8 cellular contexts compared by ENCODE assay signal in genomic region chr20:5448449-5449118, GRCh38.
A peak's percentile ranks its signal among the peaks of the same experiment; 100 is the strongest.
DNase-seq lines count a peak whose midpoint lies in the region; ATAC-seq and TF ChIP-seq lines count a peak whose summit lies in the region.

No MANE protein-coding gene starts in this region.

- TF ChIP-seq CTCF in HCT116 (IDR thresholded peaks at IDR 0.05 in 2 of 3, conservative IDR thresholded peaks at IDR 0.05 in 1 of 3; ENCODE audit: borderline replicate concordance in 1 of 3, insufficient read depth in 1 of 3, low read depth in 2 of 3, low read length in 2 of 3) (peak; percentile 65 to 71 (median 68)), OCI-LY1 (IDR thresholded peaks at IDR 0.05; ENCODE audit: low read length) (peak; percentile 75), foreskin keratinocyte (conservative IDR thresholded peaks at IDR 0.05) (peak; percentile 74)

- H3K9me3 ChIP-seq in HCT116 (ENCODE audit: control insufficient read depth in 1 of 2, insufficient read depth in 1 of 2, low read depth in 1 of 2, low read length in 2 of 2) = no peaks in the 10 kb centered on the region
- no peaks in the 10 kb centered on the region for H3K9me3 ChIP-seq in OCI-LY1 (ENCODE audit: low read length)

- H3K4me1 ChIP-seq in HCT116 (ENCODE audit: control insufficient read depth in 1 of 2, insufficient read depth in 2 of 2, low read length in 2 of 2) (no peaks in the 10 kb centered on the region), OCI-LY1 (ENCODE audit: insufficient read depth, low read length, severe bottlenecking) (no peaks in the 10 kb centered on the region), foreskin keratinocyte (no peaks in the 10 kb centered on the region)

- H4K20me1 ChIP-seq in HCT116 (ENCODE audit: insufficient read depth) = no peaks in the 10 kb centered on the region
- no peaks in the 10 kb centered on the region for H4K20me1 ChIP-seq in OCI-LY1 (ENCODE audit: insufficient read depth, low read length)

- peak; percentile 74 for TF ChIP-seq RAD21 in HCT116 (IDR thresholded peaks at IDR 0.05; ENCODE audit: low read depth)

- BruUV-seq in HCT116 (replicated peaks; lab: Mats Ljungman, UMichigan) = no TSS peak

- H3K27me3 ChIP-seq in HCT116 (ENCODE audit: insufficient read depth, low read length) (peaks cover 4% of the 10 kb centered on the region; the same call in 1 of the 2 replicates), OCI-LY1 (ENCODE audit: insufficient read depth, low read length) (no peaks in the 10 kb centered on the region), foreskin keratinocyte (peaks cover 31% of the 10 kb centered on the region)

- peak overlapping the region; percentile 29; the same call in 1 of the 2 replicates for H3K4me2 ChIP-seq in HCT116 (ENCODE audit: low read length)
- no peak overlapping the region for H3K4me2 ChIP-seq in OCI-LY1 (ENCODE audit: low read length)

- RAD21 ChIA-PET in HCT116 (lab: Charles Lee; ENCODE audit: low non-redundant PET in 1 of 2, low total read pairs in 2 of 2, uncharacterized antibody in 2 of 2, unreplicated experiment in 2 of 2) = interaction anchor here (0.9 to 1.9 kb wide), 3 partner anchors 45 to 243 kb away, joined by 4 to 7 read pairs (median 5); no protein-coding TSS in a partner anchor

- no peaks in the 10 kb centered on the region for H3F3A ChIP-seq in OCI-LY1 (ENCODE audit: insufficient read depth, low read length)

- intact Hi-C loops in HCT116 (cut with micrococcal nuclease) = loop anchor here (1.0 to 2.0 kb wide), 2 partner anchors 46 to 243 kb away; no protein-coding TSS in a partner anchor

- H3K4me3 ChIP-seq in HCT116 (replicated peaks in 1 of 2; ENCODE audit: low read depth in 1 of 2, low read length in 2 of 2) (no peak overlapping the region), OCI-LY1 (ENCODE audit: low read depth, low read length, poor library complexity, severe bottlenecking) (no peak overlapping the region)

- ATAC-seq in HCT116 (peak; percentile 91), foreskin keratinocyte (peak; percentile 58), HG03520 (IDR thresholded peaks at IDR 0.05; ENCODE audit: unreplicated experiment) (no peak)

- H3K9me2 ChIP-seq in HCT116 (ENCODE audit: insufficient read depth) (no peaks in the 10 kb centered on the region), OCI-LY1 (ENCODE audit: low read depth, low read length) (no peaks in the 10 kb centered on the region)

- no peak for TF ChIP-seq POLR2A in HCT116 (IDR thresholded peaks at IDR 0.05; ENCODE audit: borderline replicate concordance, extremely low read depth, insufficient read depth, insufficient read length)

- H3K79me2 ChIP-seq in HCT116 (ENCODE audit: insufficient read depth, low read length) (no peaks in the 10 kb centered on the region), OCI-LY1 (ENCODE audit: insufficient read depth, low read length) (no peaks in the 10 kb centered on the region)

- H2AFZ ChIP-seq in HCT116 (ENCODE audit: low read depth, low read length, poor library complexity, severe bottlenecking) (peak overlapping the region; percentile 66), OCI-LY1 (ENCODE audit: low read length) (no peak overlapping the region)

- H3K27ac ChIP-seq in HCT116 (ENCODE audit: low read depth, low read length) (no peak overlapping the region), OCI-LY1 (ENCODE audit: low read depth, low read length, poor library complexity, severe bottlenecking) (no peak overlapping the region), foreskin keratinocyte (no peak overlapping the region)

- POLR2A ChIA-PET in HCT116 (lab: Charles Lee) = no interaction called here

- CTCF ChIA-PET in HCT116 (lab: Charles Lee) = interaction anchor here (0.7 to 3.9 kb wide), 13 partner anchors 10 to 845 kb away, joined by 3 to 35 read pairs (median 4); partner anchors contain the start of gene CDS2

- DNase-seq in CMK (ENCODE audit: low read depth) (peak; percentile 49), HCT116 (ENCODE audit: low read depth, low spot score) (peak; percentile 38), activated T-helper 1 cell treated with Interleukin-2 at 50 U/mL for 16 hours (ENCODE audit: low read depth) (peak; percentile 10), foreskin keratinocyte (peak; percentile 4 to 23), pons (ENCODE audit: low spot score) (peak; percentile 62), cortex of kidney (lab: John Stamatoyannopoulos, UW) (no peak)

- H3K9ac ChIP-seq in HCT116 (ENCODE audit: low read length) = no peak overlapping the region
- no peak overlapping the region for H3K9ac ChIP-seq in OCI-LY1 (ENCODE audit: low read length)

- no peaks in the 10 kb centered on the region for H3K36me3 ChIP-seq in HCT116 (ENCODE audit: control insufficient read depth in 1 of 2, insufficient read depth in 2 of 2, low read length in 2 of 2)
- H3K36me3 ChIP-seq in OCI-LY1 (ENCODE audit: insufficient read depth, low read length) = no peaks in the 10 kb centered on the region

TF ChIP-seq in HCT116, 20 proteins besides CTCF, POLR2A, EP300 and RAD21:
- TF ChIP-seq ZFX (IDR thresholded peaks at IDR 0.05) (no peak), FOSL1 (IDR thresholded peaks at IDR 0.05; ENCODE audit: low read depth) (no peak), EGR1 (IDR thresholded peaks at IDR 0.05; ENCODE audit: low read depth) (no peak), EZH2 (IDR thresholded peaks at IDR 0.05) (no peak), JUND (IDR thresholded peaks at IDR 0.05) (no peak), ZNF274 (IDR thresholded peaks at IDR 0.05; ENCODE audit: low read depth, low read length) (no peak), REST (IDR thresholded peaks at IDR 0.05; ENCODE audit: low read depth) (no peak), MAX (IDR thresholded peaks at IDR 0.05) (no peak), EZH2phosphoT487 (IDR thresholded peaks at IDR 0.05; ENCODE audit: borderline replicate concordance) (no peak), TCF7L2 (IDR thresholded peaks at IDR 0.05; ENCODE audit: borderline replicate concordance, extremely low read depth, insufficient read depth, insufficient read length) (no peak), SP1 (IDR thresholded peaks at IDR 0.05; ENCODE audit: low read depth) (no peak), YY1 (IDR thresholded peaks at IDR 0.05; ENCODE audit: extremely low read depth, insufficient replicate concordance, low read depth, low read length) (no peak), SIN3A (IDR thresholded peaks at IDR 0.05; ENCODE audit: low read depth) (no peak), ELF1 (IDR thresholded peaks at IDR 0.05; ENCODE audit: borderline replicate concordance, low read depth) (no peak), ZBTB33 (IDR thresholded peaks at IDR 0.05; ENCODE audit: extremely low read depth, insufficient replicate concordance, low read length) (no peak)
